In the genomic region with DNA sequence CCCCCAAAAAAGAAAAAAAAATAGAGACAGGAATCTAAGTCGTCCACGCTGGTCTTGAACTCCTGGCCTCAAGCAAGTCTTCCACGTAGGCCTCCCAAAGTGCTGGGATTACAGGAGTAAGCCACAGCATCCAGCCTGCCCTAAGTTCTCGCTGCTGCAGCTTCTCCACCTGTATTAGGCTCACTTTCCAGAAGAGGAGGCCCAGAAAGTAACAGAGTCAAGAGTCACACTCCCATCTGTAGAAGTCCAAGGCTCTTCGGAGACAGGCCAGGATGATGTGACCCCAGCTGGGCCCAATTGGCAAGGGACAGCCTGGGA, we compare ENCODE assay signal across 8 cellular contexts. TPM values are rescaled to one million over a fixed set of nuclear protein-coding genes. Genes with fewer than 3 reads are reported as not detected.
DNase-seq lines count a peak whose midpoint lies in the region; ATAC-seq and TF ChIP-seq lines count a peak whose summit lies in the region.

No MANE protein-coding gene starts in this region.

- no CpG with 5 or more reads among the region's 5 CpGs for WGBS in IMR-90 (ENCODE audit: extremely low coverage in 2 of 2, insufficient read length in 1 of 2), 2 experiments
- WGBS in stomach, 5 donors, result 13 to 39% (median 19%) methylated on average over 4 to 5 of the region's 5 CpGs

- POLR2A ChIA-PET in IMR-90 (lab: Charles Lee; ENCODE audit: unreplicated experiment), result no interaction called here

- DNase-seq in IMR-90 (no peak), immature natural killer cell (no peak), stomach (no peak), activated gamma-delta T cell (lab: John Stamatoyannopoulos, UW) (no peak)
- no peak for DNase-seq in activated CD4-positive, alpha-beta T cell treated with anti-CD3 and anti-CD28 coated beads for 4 hours

- H2AK9ac ChIP-seq in IMR-90 (replicated peaks; ENCODE audit: low read depth, low read length, poor library complexity), result peak overlapping the region; percentile 97

- no peak for ATAC-seq in IMR-90 (ENCODE audit: low read depth)
- no peak for ATAC-seq in HG03342 (IDR thresholded peaks at IDR 0.05; ENCODE audit: unreplicated experiment)
- no peak for ATAC-seq in GM19467 (IDR thresholded peaks at IDR 0.05; ENCODE audit: unreplicated experiment)

- peaks cover 11% of the 10 kb centered on the region; the same call in 1 of the 2 replicates for H3K9me1 ChIP-seq in IMR-90 (ENCODE audit: insufficient read depth, low read length)

- no peak overlapping the region; a peak in 1 of 4 replicates for H4K8ac ChIP-seq in IMR-90 (ENCODE audit: low read depth in 2 of 2, low read length in 2 of 2)

- H3K27ac ChIP-seq in IMR-90 (ENCODE audit: insufficient read depth, low read length), result peak overlapping the region; percentile 62
- H3K27ac ChIP-seq in stomach, result peak overlapping the region; percentile 91 to 99 (median 94)

- peak overlapping the region; percentile 93 for H3K14ac ChIP-seq in IMR-90 (replicated peaks; ENCODE audit: low read depth, low read length)

- H3K36me3 ChIP-seq in IMR-90 (ENCODE audit: control insufficient read depth, insufficient read depth, low read length) (no peaks in the 10 kb centered on the region), stomach (no peaks in the 10 kb centered on the region)

- H3K27me3 ChIP-seq in IMR-90 (ENCODE audit: control insufficient read depth, insufficient read depth, low read length) (no peaks in the 10 kb centered on the region), stomach (no peaks in the 10 kb centered on the region)

- peak overlapping the region; percentile 52 for H3K4ac ChIP-seq in IMR-90 (ENCODE audit: low read depth, low read length)

- no peak overlapping the region for H4K5ac ChIP-seq in IMR-90 (ENCODE audit: low read depth, low read length)

- in situ Hi-C loops in IMR-90 (cut with MboI; ENCODE audit: low sequenced_read_pairs), result no loop called here

- peak overlapping the region; percentile 82; the same call in 1 of the 2 replicates for H2AK5ac ChIP-seq in IMR-90 (ENCODE audit: low read depth, low read length)

- no peaks in the 10 kb centered on the region for H3K36me3 Mint-ChIP-seq in activated naive CD8-positive, alpha-beta T cell
- H3K36me3 Mint-ChIP-seq in immature natural killer cell, result no peaks in the 10 kb centered on the region

- dilution Hi-C loops in IMR-90 (cut with HindIII; ENCODE audit: low sequenced_read_pairs, unreplicated experiment), result no loop called here

- no peak for TF ChIP-seq EP300 in stomach (IDR thresholded peaks at IDR 0.05)

- TF ChIP-seq CTCF in IMR-90 (conservative IDR thresholded peaks at IDR 0.05; ENCODE audit: low read depth, low read length) (no peak), stomach (IDR thresholded peaks at IDR 0.05) (no peak)

- H3K4me1 ChIP-seq in IMR-90 (ENCODE audit: control insufficient read depth, insufficient read depth, low read length) (peaks cover 34% of the 10 kb centered on the region), stomach (peaks cover 55 to 85% (median 70%) of the 10 kb centered on the region in 4 donors)

- intact Hi-C loops in IMR-90 (cut with micrococcal nuclease) (loop anchor here (1.0 kb wide), 1 partner anchor 37 kb away; no protein-coding TSS in a partner anchor), stomach (cut with DNase I; ENCODE audit: low total_unique reads) (no loop called here)

- H2BK15ac ChIP-seq in IMR-90 (ENCODE audit: low read depth, low read length), result no peak overlapping the region

- peak overlapping the region; percentile 83 for H2AFZ ChIP-seq in IMR-90 (replicated peaks; ENCODE audit: low read length, poor library complexity)

- no peak overlapping the region for H3K18ac ChIP-seq in IMR-90 (ENCODE audit: low read depth, low read length)

- H3K4me3 Mint-ChIP-seq in activated naive CD8-positive, alpha-beta T cell, result peak overlapping the region; percentile 96
- peak overlapping the region; percentile 84 to 87 (median 85) for H3K4me3 Mint-ChIP-seq in immature natural killer cell

- H3K56ac ChIP-seq in IMR-90 (ENCODE audit: extremely low read depth, insufficient read depth, low read length), result peak overlapping the region; percentile 34; the same call in 1 of the 2 replicates

- peaks cover 24 to 70% of the 10 kb centered on the region in 2 experiments for H3K79me1 ChIP-seq in IMR-90 (ENCODE audit: low read depth in 1 of 2, low read length in 2 of 2)

- peak overlapping the region; percentile 50; the same call in 1 of the 2 replicates for H4K91ac ChIP-seq in IMR-90 (ENCODE audit: insufficient read depth, low read depth, low read length)

- H3K27me3 Mint-ChIP-seq in activated naive CD8-positive, alpha-beta T cell, result no peaks in the 10 kb centered on the region
- H3K27me3 Mint-ChIP-seq in immature natural killer cell (ENCODE audit: low read depth in 3 of 3), result peaks cover 2 to 5% (median 3%) of the 10 kb centered on the region in 3 donors

- no peak for TF ChIP-seq POLR2A in IMR-90 (IDR thresholded peaks at IDR 0.05; ENCODE audit: low read depth, low read length)
- no peak for TF ChIP-seq POLR2A in stomach (IDR thresholded peaks at IDR 0.05)

- peak overlapping the region; percentile 16; the same call in 1 of the 2 replicates for H2BK120ac ChIP-seq in IMR-90 (ENCODE audit: low read depth, low read length)

- H2BK20ac ChIP-seq in IMR-90 (ENCODE audit: low read depth, low read length), result no peak overlapping the region

- CTCF ChIA-PET in IMR-90 (lab: Yijun Ruan, JAX), result interaction anchor here (1.0 to 1.3 kb wide), 2 partner anchors 37 to 139 kb away, joined by 3 read pairs; no protein-coding TSS in a partner anchor

- peak overlapping the region; percentile 51 for H2BK5ac ChIP-seq in IMR-90 (ENCODE audit: low read depth, low read length, poor library complexity, severe bottlenecking)

- peak overlapping the region; percentile 76 for H3K23ac ChIP-seq in IMR-90 (ENCODE audit: low read depth, low read length)

- H3K9ac ChIP-seq in IMR-90 (ENCODE audit: low read depth, low read length), result peak overlapping the region; percentile 76

- H3K9me3 Mint-ChIP-seq in activated naive CD8-positive, alpha-beta T cell (ENCODE audit: low read depth), result no peaks in the 10 kb centered on the region
- H3K9me3 Mint-ChIP-seq in immature natural killer cell, result no peaks in the 10 kb centered on the region

- no TSS peak for BruUV-seq in IMR-90 (replicated peaks; lab: Mats Ljungman, UMichigan)

- H3K9me3 ChIP-seq in IMR-90 (ENCODE audit: control insufficient read depth, insufficient read depth, low read length) (no peaks in the 10 kb centered on the region), stomach (no peaks in the 10 kb centered on the region)

- H3K27ac Mint-ChIP-seq in activated naive CD8-positive, alpha-beta T cell, result peak overlapping the region; percentile 90
- peak overlapping the region in 1 of 6 donors; percentile 40 for H3K27ac Mint-ChIP-seq in immature natural killer cell

- no peak for TF ChIP-seq RAD21 in IMR-90 (IDR thresholded peaks at IDR 0.05; ENCODE audit: low read length)

- H3K4me2 ChIP-seq in IMR-90 (ENCODE audit: low read depth, low read length), result peak overlapping the region; percentile 96

- peaks cover 67% of the 10 kb centered on the region for H3K4me1 Mint-ChIP-seq in activated naive CD8-positive, alpha-beta T cell (ENCODE audit: low read depth)
- peaks cover 32 to 38% of the 10 kb centered on the region in 2 donors for H3K4me1 Mint-ChIP-seq in immature natural killer cell

- H3K4me3 ChIP-seq in IMR-90 (ENCODE audit: insufficient read depth, low read depth, low read length) (peak overlapping the region; percentile 61), stomach (peak overlapping the region; percentile 77 to 91 (median 90))

- peaks cover 63% of the 10 kb centered on the region for H4K20me1 ChIP-seq in IMR-90 (ENCODE audit: insufficient read depth, low read length)

TF ChIP-seq in IMR-90, 13 proteins besides CTCF, POLR2A, EP300 and RAD21 (continues in another document):
- no peak for TF ChIP-seq MAZ (IDR thresholded peaks at IDR 0.05; ENCODE audit: borderline replicate concordance, low read depth, low read length)
- TF ChIP-seq SMC3 (IDR thresholded peaks at IDR 0.05; ENCODE audit: low read depth, low read length), result no peak
- TF ChIP-seq RCOR1 (IDR thresholded peaks at IDR 0.05; ENCODE audit: insufficient replicate concordance, low read length), result no peak
- TF ChIP-seq RFX5 (IDR thresholded peaks at IDR 0.05; ENCODE audit: low read depth, low read length), result no peak
- no peak for TF ChIP-seq CHD1 (IDR thresholded peaks at IDR 0.05; ENCODE audit: low read depth, low read length)
- no peak for TF ChIP-seq MAFK (IDR thresholded peaks at IDR 0.05; ENCODE audit: low read depth, low read length)
- no peak for TF ChIP-seq CEBPB (IDR thresholded peaks at IDR 0.05; ENCODE audit: low read depth, low read length)
- TF ChIP-seq, protein P1, sequence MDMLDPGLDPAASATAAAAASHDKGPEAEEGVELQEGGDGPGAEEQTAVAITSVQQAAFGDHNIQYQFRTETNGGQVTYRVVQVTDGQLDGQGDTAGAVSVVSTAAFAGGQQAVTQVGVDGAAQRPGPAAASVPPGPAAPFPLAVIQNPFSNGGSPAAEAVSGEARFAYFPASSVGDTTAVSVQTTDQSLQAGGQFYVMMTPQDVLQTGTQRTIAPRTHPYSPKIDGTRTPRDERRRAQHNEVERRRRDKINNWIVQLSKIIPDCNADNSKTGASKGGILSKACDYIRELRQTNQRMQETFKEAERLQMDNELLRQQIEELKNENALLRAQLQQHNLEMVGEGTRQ (IDR thresholded peaks at IDR 0.05; ENCODE audit: low read depth, low read length), result no peak

RNA-seq across cellular contexts. Expression of a gene that starts 1.8 kb away (rescaled TPM):
- total RNA-seq in IMR-90 (2012; rRNA removed) (1.1 TPM in 2 replicates), stomach (100 to 1,000 TPM in 2 of 5 donors, 10 to 100 TPM in 3; 26.3 to 406 (median 83.4) TPM)
- polyA plus RNA-seq in IMR-90 (2012; rRNA removed) (17.5 and 23.2 TPM in 2 replicates), immature natural killer cell (10 to 100 TPM in 2 of 3 donors, 1 to 10 TPM in 1; 7.6 to 19.6 (median 14.7) TPM), stomach (100 to 1,000 TPM in 1 of 3 donors, 10 to 100 TPM in 2; 24.4 to 118 (median 38.5) TPM)
- 10.6 and 14.3 TPM in 2 replicates for polyA plus RNA-seq in IMR-90 (2012; cell fraction: cytosol; rRNA removed)
- 21.3 and 38.9 TPM in 2 replicates for polyA plus RNA-seq in IMR-90 (2012; cell fraction: nucleus; rRNA removed; ENCODE audit: low replicate concordance)

RNA-seq across cellular contexts. Expression of a gene that starts 41.3 kb away (rescaled TPM):
- total RNA-seq in IMR-90 (2012; rRNA removed) (10.8 TPM in 2 replicates), stomach (10 to 100 TPM in 4 of 5 donors, 1 to 10 TPM in 1; 1.7 to 98.2 (median 55.4) TPM)
- polyA plus RNA-seq in IMR-90 (2012; rRNA removed) (60.6 and 60.9 TPM in 2 replicates), immature natural killer cell (10 to 100 TPM; 48.0 to 79.7 (median 59.8) TPM), stomach (10 to 100 TPM; 27.0 to 38.0 (median 32.5) TPM)
- 40.8 and 52.3 TPM in 2 replicates for polyA plus RNA-seq in IMR-90 (2012; cell fraction: cytosol; rRNA removed)
- 40.3 and 50.7 TPM in 2 replicates for polyA plus RNA-seq in IMR-90 (2012; cell fraction: nucleus; rRNA removed; ENCODE audit: low replicate concordance)

RNA-seq across cellular contexts. Expression of a gene that starts 48.4 kb away (rescaled TPM):
- total RNA-seq in IMR-90 (2012; rRNA removed) (0.28 and 0.36 TPM in 2 replicates), stomach (10 to 100 TPM in 3 of 5 donors, under 1 TPM in 1, not detected in 1; 0.55 to 98.0 (median 19.1) TPM)
- polyA plus RNA-seq in IMR-90 (2012; rRNA removed) (2.7 and 3.6 TPM in 2 replicates), immature natural killer cell (under 1 TPM in 2 of 3 donors, not detected in 1; 0.14 to 0.18 TPM), stomach (1 to 10 TPM in 2 of 3 donors, under 1 TPM in 1; 0.50 to 3.3 (median 2.3) TPM)
- polyA plus RNA-seq in IMR-90 (2012; cell fraction: cytosol; rRNA removed), result 2.5 and 3.4 TPM in 2 replicates
- polyA plus RNA-seq in IMR-90 (2012; cell fraction: nucleus; rRNA removed; ENCODE audit: low replicate concordance), result 22.0 and 36.8 TPM in 2 replicates
